In genomic region chr2:230793573-230794359, GRCh38 we compare ENCODE assay signal across 8 cellular contexts.
DNase-seq lines count a peak whose midpoint lies in the region; ATAC-seq, FAIRE-seq and TF ChIP-seq lines count a peak whose summit lies in the region.

No MANE protein-coding gene starts in this region.

- H3K27ac ChIP-seq in astrocyte (ENCODE audit: low read depth, low read length) (peak overlapping the region; percentile 94), kidney (ENCODE audit: low read depth in 2 of 2, low read length in 2 of 2) (peak overlapping the region in 1 of 2 donors; percentile 43)

- peak; percentile 42 for ATAC-seq in HG02884 (IDR thresholded peaks at IDR 0.05; ENCODE audit: unreplicated experiment)

- no peak overlapping the region for H2AFZ ChIP-seq in astrocyte (ENCODE audit: low read depth, low read length)

- no peaks in the 10 kb centered on the region for H3K27me3 Mint-ChIP-seq in astrocyte (ENCODE audit: low read depth, unreplicated experiment)

- peaks cover 43% of the 10 kb centered on the region for H3K4me1 ChIP-seq in astrocyte (ENCODE audit: insufficient read depth, low read length)
- peaks cover 0 to 4% of the 10 kb centered on the region in 2 donors for H3K4me1 ChIP-seq in kidney (ENCODE audit: control insufficient read depth in 1 of 2, insufficient read depth in 1 of 2, low read depth in 1 of 2, low read length in 2 of 2)

- H3K9ac ChIP-seq in astrocyte (ENCODE audit: low read length): peak overlapping the region; percentile 74
- no peak overlapping the region for H3K9ac ChIP-seq in kidney (ENCODE audit: low read length in 2 of 2)

- DNase-seq in CD1c-positive myeloid dendritic cell (ENCODE audit: extremely low spot score) (peak; percentile 92), T-helper 9 cell (peak; percentile 48), astrocyte (ENCODE audit: low read depth) (peak; percentile 100), kidney (peak; percentile 71), NAMALWA (ENCODE audit: low spot score) (no peak), NCI-H446 treated with DMSO at 0.1 percent for 48 hours (lab: John Stamatoyannopoulos, UW) (no peak)
- DNase-seq in stimulated activated CD4-positive, alpha-beta T cell treated with anti-CD3 and anti-CD28 coated beads, Interleukin-1b, Interleukin-23, amount 100 ng/mL, for 4 hours (ENCODE audit: low read depth in 2 of 2): peak; percentile 24 to 59

- TF ChIP-seq CTCF in astrocyte (IDR thresholded peaks at IDR 0.05; ENCODE audit: insufficient read depth, low read depth, low read length) (no peak), kidney (IDR thresholded peaks at IDR 0.05; ENCODE audit: borderline replicate concordance, extremely low read depth, insufficient read depth) (no peak)

- H4K20me1 ChIP-seq in astrocyte (ENCODE audit: insufficient read depth, low read length): peaks cover 13% of the 10 kb centered on the region

- peak overlapping the region; percentile 18 for H3K4me3 ChIP-seq in astrocyte (ENCODE audit: insufficient read depth, low read depth, low read length)
- H3K4me3 ChIP-seq in kidney (ENCODE audit: low read length in 2 of 2): no peak overlapping the region

- H3K36me3 Mint-ChIP-seq in astrocyte (ENCODE audit: low read depth, unreplicated experiment): peaks cover 50% of the 10 kb centered on the region

- H3K9me3 ChIP-seq in astrocyte (ENCODE audit: insufficient read depth, low read depth, low read length): no peaks in the 10 kb centered on the region
- peaks cover 2 to 5% of the 10 kb centered on the region in 2 donors for H3K9me3 ChIP-seq in kidney (ENCODE audit: control insufficient read depth in 1 of 2, low read length in 2 of 2)

- H3K27me3 ChIP-seq in astrocyte (ENCODE audit: insufficient read depth, low read length): no peaks in the 10 kb centered on the region

- intact Hi-C loops in kidney (cut with DNase I): no loop called here

- peaks cover 66% of the 10 kb centered on the region for H3K79me2 ChIP-seq in astrocyte (ENCODE audit: insufficient read depth, low read length)

- peak overlapping the region; percentile 78 for H3K4me2 ChIP-seq in astrocyte (ENCODE audit: low read length)

- H3K4me3 Mint-ChIP-seq in astrocyte (ENCODE audit: unreplicated experiment): peak overlapping the region; percentile 73

- peaks cover 54% of the 10 kb centered on the region for H3K4me1 Mint-ChIP-seq in astrocyte (ENCODE audit: low read depth, unreplicated experiment)

- H3K27ac Mint-ChIP-seq in astrocyte (ENCODE audit: unreplicated experiment): peak overlapping the region; percentile 99

- H3K9me3 Mint-ChIP-seq in astrocyte (ENCODE audit: unreplicated experiment): peaks cover 15% of the 10 kb centered on the region

- peaks cover 28% of the 10 kb centered on the region for H3K36me3 ChIP-seq in astrocyte (ENCODE audit: insufficient read depth, low read length)
- H3K36me3 ChIP-seq in kidney (ENCODE audit: control insufficient read depth in 1 of 2, insufficient read depth in 2 of 2, low read length in 2 of 2): peaks cover 8 to 10% of the 10 kb centered on the region in 2 donors

- FAIRE-seq in astrocyte (lab: Jason Lieb, UNC) (peak; percentile 98), kidney (lab: Jason Lieb, UNC) (no peak)

Comparison
In these comparisons a context has a peak if more than half of its experiments do, and no peak if none do; other contexts are left out.
1. DNase-seq: peak in CD1c-positive myeloid dendritic cell (single experiment), T-helper 9 cell (single experiment), astrocyte (single experiment), kidney (single experiment) and stimulated activated CD4-positive, alpha-beta T cell treated with anti-CD3 and anti-CD28 coated beads, Interleukin-1b, Interleukin-23, amount 100 ng/mL, for 4 hours (2 of 2); none in NAMALWA (single experiment) and NCI-H446 treated with DMSO at 0.1 percent for 48 hours (single experiment).